Comparison of ENCODE assay signal across 25 cellular contexts in the genomic region with DNA sequence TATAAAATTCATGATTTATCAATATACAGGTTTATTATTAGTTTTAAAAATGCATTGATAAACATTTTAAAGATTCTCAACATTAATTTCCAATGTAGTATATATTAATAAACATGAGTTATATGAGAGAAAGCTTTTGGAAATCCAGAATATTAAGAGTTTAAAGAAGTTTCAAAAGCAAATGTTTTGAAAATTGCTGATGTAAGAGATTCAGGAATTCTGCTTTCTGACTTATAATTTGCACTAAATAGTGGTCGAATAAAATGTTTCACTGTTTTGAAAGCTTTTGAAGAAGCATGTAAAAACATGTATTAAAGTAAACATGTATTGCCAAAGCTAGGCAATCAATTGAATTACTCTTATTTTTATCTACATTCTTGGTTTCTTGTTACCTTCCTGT.
DNase-seq lines count a peak whose midpoint lies in the region; ATAC-seq, FAIRE-seq and TF ChIP-seq lines count a peak whose summit lies in the region.
"Had no signal": no experiment of that assay in that cellular context is flagged by ENCODE, and none has a peak within 500 bp of the region (broad histone marks: within the 10 kb centered on the region; RNA-seq: fewer than 3 reads in every experiment).

No MANE protein-coding gene starts in this region.

- H3K4me1 Mint-ChIP-seq in astrocyte (ENCODE audit: low read depth, unreplicated experiment) = no peaks in the 10 kb centered on the region
- H3K4me1 Mint-ChIP-seq: CD14-positive monocyte; CD4-positive, alpha-beta memory T cell; CD4-positive, CD25-positive, alpha-beta regulatory T cell; CD8-positive, alpha-beta memory T cell had no signal

- TF ChIP-seq CTCF in A549 (IDR thresholded peaks at IDR 0.05) = no peak
- no peak for TF ChIP-seq CTCF in astrocyte (IDR thresholded peaks at IDR 0.05; ENCODE audit: insufficient read depth, low read depth, low read length)

- no peak overlapping the region for H3K4me3 Mint-ChIP-seq in astrocyte (ENCODE audit: unreplicated experiment)
- H3K4me3 Mint-ChIP-seq: CD14-positive monocyte; CD4-positive, alpha-beta memory T cell; CD4-positive, CD25-positive, alpha-beta regulatory T cell; CD8-positive, alpha-beta memory T cell had no signal

- no peak overlapping the region for H2AFZ ChIP-seq in astrocyte (ENCODE audit: low read depth, low read length)

- no peak for ATAC-seq in A549
- ATAC-seq in GM18873 (IDR thresholded peaks at IDR 0.05; ENCODE audit: low FRiP score, unreplicated experiment) = no peak
- ATAC-seq: GM12878 had no signal

- no peak for TF ChIP-seq POLR2A in A549 (IDR thresholded peaks at IDR 0.05; ENCODE audit: low read length)
- TF ChIP-seq POLR2A in GM12892 (IDR thresholded peaks at IDR 0.05; ENCODE audit: low read depth, low read length) = no peak

- CTCF ChIA-PET in A549 (lab: Yijun Ruan, JAX) = no interaction called here

- H3K9me3 Mint-ChIP-seq in astrocyte (ENCODE audit: unreplicated experiment) = peaks cover 5% of the 10 kb centered on the region

- H3K27ac ChIP-seq in A549 (no peak overlapping the region), astrocyte (ENCODE audit: low read depth, low read length) (no peak overlapping the region), small intestine (ENCODE audit: low read depth in 1 of 2, low read length in 1 of 2) (no peak overlapping the region)
- H3K27ac ChIP-seq: 22Rv1, BLaER1 had no signal

- no peak overlapping the region for H3K4me3 ChIP-seq in A549
- H3K4me3 ChIP-seq in astrocyte (ENCODE audit: insufficient read depth, low read depth, low read length) = no peak overlapping the region
- H3K4me3 ChIP-seq in small intestine (ENCODE audit: low read depth in 1 of 2, low read length in 2 of 2) = no peak overlapping the region
- H3K4me3 ChIP-seq: BLaER1, GM12878 had no signal

- H3K4me2 ChIP-seq in A549 = no peak overlapping the region
- no peak overlapping the region for H3K4me2 ChIP-seq in astrocyte (ENCODE audit: low read length)
- H3K4me2 ChIP-seq: BLaER1 had no signal

- TF ChIP-seq EP300 in A549 (IDR thresholded peaks at IDR 0.05) = no peak

- no peaks in the 10 kb centered on the region for H3K9me3 ChIP-seq in A549
- no peaks in the 10 kb centered on the region for H3K9me3 ChIP-seq in astrocyte (ENCODE audit: insufficient read depth, low read depth, low read length)
- no peaks in the 10 kb centered on the region for H3K9me3 ChIP-seq in small intestine (ENCODE audit: control insufficient read depth, low read depth)
- H3K9me3 ChIP-seq: BE2C had no signal

- DNase-seq in A549 (ENCODE audit: low read depth in 1 of 2, low spot score in 1 of 2) (no peak), astrocyte (ENCODE audit: low read depth) (no peak), small intestine (no peak), GM12892 (ENCODE audit: insufficient read length) (no peak), NCI-H774 (lab: John Stamatoyannopoulos, UW) (no peak)
- DNase-seq: ACHN; BE2C; C1 segment of cervical spinal cord; CD4-positive, alpha-beta memory T cell; CD4-positive, CD25-positive, alpha-beta regulatory T cell; CD8-positive, alpha-beta memory T cell; COR-L47; DMS 273 treated with DMSO at 0.1 percent for 48 hours; DMS153; DMS53; DMS79; DND-41; EL; GDM1 had no signal

- POLR2A ChIA-PET in A549 (lab: Yijun Ruan, JAX) = no interaction called here

- H3K36me3 Mint-ChIP-seq in astrocyte (ENCODE audit: low read depth, unreplicated experiment) = no peaks in the 10 kb centered on the region
- H3K36me3 Mint-ChIP-seq: CD14-positive monocyte; CD4-positive, alpha-beta memory T cell; CD4-positive, CD25-positive, alpha-beta regulatory T cell; CD8-positive, alpha-beta memory T cell had no signal

- H3K36me3 ChIP-seq in astrocyte (ENCODE audit: insufficient read depth, low read length) (no peaks in the 10 kb centered on the region), small intestine (ENCODE audit: control insufficient read depth in 2 of 2, insufficient read depth in 2 of 2, low read length in 2 of 2) (no peaks in the 10 kb centered on the region)
- H3K36me3 ChIP-seq: BE2C, BLaER1 had no signal

- H3K79me2 ChIP-seq in astrocyte (ENCODE audit: insufficient read depth, low read length) = no peaks in the 10 kb centered on the region

- 0% methylated on average over 1 of the region's 1 CpG for WGBS in A549 (ENCODE audit: missing lambda C conversion rate)
- WGBS in small intestine, 3 donors = 43 to 70% (median 67%) methylated on average over 1 of the region's 1 CpG

- no peaks in the 10 kb centered on the region for H4K20me1 ChIP-seq in astrocyte (ENCODE audit: insufficient read depth, low read length)
- H4K20me1 ChIP-seq: BLaER1 had no signal

- TF ChIP-seq RAD21 in A549 (conservative IDR thresholded peaks at IDR 0.05 in 1 of 2, IDR thresholded peaks at IDR 0.05 in 1 of 2) = no peak

- no peak overlapping the region for H3K27ac Mint-ChIP-seq in astrocyte (ENCODE audit: unreplicated experiment)
- H3K27ac Mint-ChIP-seq: CD14-positive monocyte; CD4-positive, alpha-beta memory T cell; CD4-positive, CD25-positive, alpha-beta regulatory T cell; CD8-positive, alpha-beta memory T cell had no signal

- no peak overlapping the region for H3K9ac ChIP-seq in astrocyte (ENCODE audit: low read length)
- H3K9ac ChIP-seq: BLaER1 had no signal

- FAIRE-seq in A549 (lab: Jason Lieb, UNC) (no peak), astrocyte (lab: Jason Lieb, UNC) (peak; percentile 77), colon (lab: Jason Lieb, UNC) (peak; percentile 89), small intestine (lab: Jason Lieb, UNC) (peak; percentile 87), GM12892 (lab: Jason Lieb, UNC) (no peak)
- FAIRE-seq: GM12878 had no signal

- no peaks in the 10 kb centered on the region for H3K27me3 ChIP-seq in astrocyte (ENCODE audit: insufficient read depth, low read length)
- no peaks in the 10 kb centered on the region for H3K27me3 ChIP-seq in small intestine (ENCODE audit: control insufficient read depth in 2 of 2, insufficient read depth in 2 of 2, low read length in 2 of 2)
- H3K27me3 ChIP-seq: BE2C had no signal

- H3K4me1 ChIP-seq in A549 (no peaks in the 10 kb centered on the region), astrocyte (ENCODE audit: insufficient read depth, low read length) (no peaks in the 10 kb centered on the region), small intestine (ENCODE audit: control insufficient read depth in 2 of 2, insufficient read depth in 1 of 2, low read depth in 1 of 2, low read length in 1 of 2) (no peaks in the 10 kb centered on the region)
- H3K4me1 ChIP-seq: BE2C, BLaER1 had no signal

- H3K27me3 Mint-ChIP-seq in astrocyte (ENCODE audit: low read depth, unreplicated experiment) = no peaks in the 10 kb centered on the region
- H3K27me3 Mint-ChIP-seq: CD4-positive, alpha-beta memory T cell; CD4-positive, CD25-positive, alpha-beta regulatory T cell; CD8-positive, alpha-beta memory T cell had no signal

TF ChIP-seq in A549, 52 proteins besides CTCF, POLR2A, EP300 and RAD21:
- peak; percentile 48 for TF ChIP-seq MAFK (IDR thresholded peaks at IDR 0.05; ENCODE audit: partially characterized antibody)
- TF ChIP-seq, protein P1, sequence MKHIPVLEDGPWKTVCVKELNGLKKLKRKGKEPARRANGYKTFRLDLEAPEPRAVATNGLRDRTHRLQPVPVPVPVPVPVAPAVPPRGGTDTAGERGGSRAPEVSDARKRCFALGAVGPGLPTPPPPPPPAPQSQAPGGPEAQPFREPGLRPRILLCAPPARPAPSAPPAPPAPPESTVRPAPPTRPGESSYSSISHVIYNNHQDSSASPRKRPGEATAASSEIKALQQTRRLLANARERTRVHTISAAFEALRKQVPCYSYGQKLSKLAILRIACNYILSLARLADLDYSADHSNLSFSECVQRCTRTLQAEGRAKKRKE (CRISPR knock-in tag; IDR thresholded peaks at IDR 0.05; ENCODE audit: low read depth) = no peak
- TF ChIP-seq CBX2 (IDR thresholded peaks at IDR 0.05; ENCODE audit: borderline replicate concordance, low read depth) = no peak
- TF ChIP-seq, protein P2, sequence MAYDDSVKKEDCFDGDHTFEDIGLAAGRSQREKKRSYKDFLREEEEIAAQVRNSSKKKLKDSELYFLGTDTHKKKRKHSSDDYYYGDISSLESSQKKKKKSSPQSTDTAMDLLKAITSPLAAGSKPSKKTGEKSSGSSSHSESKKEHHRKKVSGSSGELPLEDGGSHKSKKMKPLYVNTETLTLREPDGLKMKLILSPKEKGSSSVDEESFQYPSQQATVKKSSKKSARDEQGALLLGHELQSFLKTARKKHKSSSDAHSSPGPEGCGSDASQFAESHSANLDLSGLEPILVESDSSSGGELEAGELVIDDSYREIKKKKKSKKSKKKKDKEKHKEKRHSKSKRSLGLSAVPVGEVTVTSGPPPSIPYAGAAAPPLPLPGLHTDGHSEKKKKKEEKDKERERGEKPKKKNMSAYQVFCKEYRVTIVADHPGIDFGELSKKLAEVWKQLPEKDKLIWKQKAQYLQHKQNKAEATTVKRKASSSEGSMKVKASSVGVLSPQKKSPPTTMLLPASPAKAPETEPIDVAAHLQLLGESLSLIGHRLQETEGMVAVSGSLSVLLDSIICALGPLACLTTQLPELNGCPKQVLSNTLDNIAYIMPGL (CRISPR knock-in tag; IDR thresholded peaks at IDR 0.05; ENCODE audit: borderline replicate concordance) = no peak
